Comparison of ENCODE assay signal across 1 cellular context in the genomic region with DNA sequence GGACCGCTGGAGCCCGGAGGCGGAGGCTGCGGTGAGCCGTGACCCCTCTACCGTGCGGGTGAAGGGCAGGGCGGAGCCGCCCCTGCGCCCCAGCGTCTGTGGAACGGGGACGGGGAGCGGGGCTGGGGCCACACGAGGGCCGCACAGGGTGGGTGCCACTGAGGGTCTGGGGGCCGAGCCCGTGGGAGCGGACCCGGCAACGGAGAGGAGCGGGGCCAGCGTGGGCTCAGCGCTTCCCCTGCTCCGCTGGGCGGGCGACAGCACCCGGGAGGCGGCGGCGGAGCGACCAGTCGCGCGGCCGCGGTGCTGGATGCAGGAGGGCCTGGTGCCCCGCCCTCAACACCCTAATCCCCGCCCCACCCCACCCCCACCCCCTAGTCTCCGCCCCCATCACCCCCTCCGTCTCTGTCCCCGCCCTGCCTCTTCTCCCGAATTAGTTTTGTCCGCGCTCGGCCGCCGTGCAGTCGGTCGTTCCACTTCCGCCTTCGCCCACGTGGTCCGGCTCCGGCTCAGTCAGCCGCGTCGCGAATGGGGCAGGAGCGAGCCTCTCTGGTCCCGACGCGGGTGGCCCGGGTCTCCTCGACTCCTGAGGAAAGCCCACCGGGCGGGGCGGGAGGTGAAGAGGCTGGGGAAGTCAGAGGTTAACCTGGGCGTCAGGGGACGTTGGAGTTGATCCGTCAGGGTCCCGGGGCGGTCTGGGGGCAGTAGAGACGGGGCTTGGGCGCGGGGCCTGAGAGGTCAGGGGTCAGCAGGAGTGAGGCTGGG.
TF ChIP-seq lines count a peak whose summit lies in the region.

A gene (plus strand): TSS at position 512 of the 765 bp plus-strand sequence. CDS start 447 bp downstream, outside the sequence.

TF ChIP-seq in HepG2, 621 proteins besides CTCF, POLR2A, EP300 and RAD21 (continued from another document and continues in another):
- TF ChIP-seq, protein P1, sequence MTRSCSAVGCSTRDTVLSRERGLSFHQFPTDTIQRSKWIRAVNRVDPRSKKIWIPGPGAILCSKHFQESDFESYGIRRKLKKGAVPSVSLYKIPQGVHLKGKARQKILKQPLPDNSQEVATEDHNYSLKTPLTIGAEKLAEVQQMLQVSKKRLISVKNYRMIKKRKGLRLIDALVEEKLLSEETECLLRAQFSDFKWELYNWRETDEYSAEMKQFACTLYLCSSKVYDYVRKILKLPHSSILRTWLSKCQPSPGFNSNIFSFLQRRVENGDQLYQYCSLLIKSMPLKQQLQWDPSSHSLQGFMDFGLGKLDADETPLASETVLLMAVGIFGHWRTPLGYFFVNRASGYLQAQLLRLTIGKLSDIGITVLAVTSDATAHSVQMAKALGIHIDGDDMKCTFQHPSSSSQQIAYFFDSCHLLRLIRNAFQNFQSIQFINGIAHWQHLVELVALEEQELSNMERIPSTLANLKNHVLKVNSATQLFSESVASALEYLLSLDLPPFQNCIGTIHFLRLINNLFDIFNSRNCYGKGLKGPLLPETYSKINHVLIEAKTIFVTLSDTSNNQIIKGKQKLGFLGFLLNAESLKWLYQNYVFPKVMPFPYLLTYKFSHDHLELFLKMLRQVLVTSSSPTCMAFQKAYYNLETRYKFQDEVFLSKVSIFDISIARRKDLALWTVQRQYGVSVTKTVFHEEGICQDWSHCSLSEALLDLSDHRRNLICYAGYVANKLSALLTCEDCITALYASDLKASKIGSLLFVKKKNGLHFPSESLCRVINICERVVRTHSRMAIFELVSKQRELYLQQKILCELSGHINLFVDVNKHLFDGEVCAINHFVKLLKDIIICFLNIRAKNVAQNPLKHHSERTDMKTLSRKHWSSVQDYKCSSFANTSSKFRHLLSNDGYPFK (CRISPR knock-in tag; IDR thresholded peaks at IDR 0.05; ENCODE audit: borderline replicate concordance), result no peak; the same call in 1 of the 2 replicates
- TF ChIP-seq BCL6 (CRISPR knock-in tag; IDR thresholded peaks at IDR 0.05) (peak; percentile 12; the same call in 1 of the 2 replicates), ZNF20 (CRISPR knock-in tag; IDR thresholded peaks at IDR 0.05) (no peak), CBFB (CRISPR knock-in tag; IDR thresholded peaks at IDR 0.05) (0 out of 2 replicates have a peak, but pooled peaks have one; percentile 51), POLR2G (IDR thresholded peaks at IDR 0.05; ENCODE audit: low read depth, low read length) (peak; percentile 90), ZNF83 (CRISPR knock-in tag; IDR thresholded peaks at IDR 0.05; ENCODE audit: borderline replicate concordance) (no peak), HDAC6 (IDR thresholded peaks at IDR 0.05; ENCODE audit: low read depth, low read length) (no peak), ZNF839 (CRISPR knock-in tag; IDR thresholded peaks at IDR 0.05; ENCODE audit: borderline replicate concordance) (no peak), ZNF296 (CRISPR knock-in tag; conservative IDR thresholded peaks at IDR 0.05) (no peak), ZFX (CRISPR knock-in tag; IDR thresholded peaks at IDR 0.05; ENCODE audit: low read depth) (peak; percentile 45), ZFP36 (IDR thresholded peaks at IDR 0.05; ENCODE audit: borderline replicate concordance, low read depth, low read length, partially characterized antibody) (no peak), EED (CRISPR knock-in tag; IDR thresholded peaks at IDR 0.05) (peak; percentile 79; the same call in 1 of the 2 replicates), MED1 (CRISPR knock-in tag; IDR thresholded peaks at IDR 0.05) (peak; percentile 60), GATAD2A (CRISPR knock-in tag; IDR thresholded peaks at IDR 0.05) (0 out of 2 replicates have a peak, but pooled peaks have one; percentile 17), ZFP36L2 (CRISPR knock-in tag; IDR thresholded peaks at IDR 0.05) (no peak), MXI1 (IDR thresholded peaks at IDR 0.05; ENCODE audit: borderline replicate concordance, low read depth, low read length) (peak; percentile 99), PTBP1 (IDR thresholded peaks at IDR 0.05; ENCODE audit: low read depth, low read length, poor library complexity, severe bottlenecking) (no peak), SMAD1 (CRISPR knock-in tag; IDR thresholded peaks at IDR 0.05; ENCODE audit: borderline replicate concordance, low read depth) (no peak), ATM (IDR thresholded peaks at IDR 0.05; ENCODE audit: borderline replicate concordance) (no peak), HMGA1 (CRISPR knock-in tag; conservative IDR thresholded peaks at IDR 0.05) (no peak), NR1H2 (CRISPR knock-in tag; IDR thresholded peaks at IDR 0.05; ENCODE audit: borderline replicate concordance, low read depth) (peak; percentile 80; the same call in 1 of the 2 replicates), KLF11 (CRISPR knock-in tag; IDR thresholded peaks at IDR 0.05) (no peak), RELA (CRISPR knock-in tag; IDR thresholded peaks at IDR 0.05) (no peak), ZSCAN12 (CRISPR knock-in tag; IDR thresholded peaks at IDR 0.05) (no peak), NCOA5 (CRISPR knock-in tag; IDR thresholded peaks at IDR 0.05) (no peak), MYNN (CRISPR knock-in tag; IDR thresholded peaks at IDR 0.05; ENCODE audit: low read depth) (no peak), AGO2 (optimal IDR thresholded peaks at IDR 0.05; ENCODE audit: low read depth, low read length) (peak; percentile 11), PHF20 (CRISPR knock-in tag; IDR thresholded peaks at IDR 0.05) (peak; percentile 83), POLR2AphosphoS5 (IDR thresholded peaks at IDR 0.05; ENCODE audit: low read depth, low read length) (peak; percentile 80), SATB2 (CRISPR knock-in tag; IDR thresholded peaks at IDR 0.05) (no peak), CREM (IDR thresholded peaks at IDR 0.05) (0 out of 2 replicates have a peak, but pooled peaks have one; percentile 21), CREM (CRISPR knock-in tag; IDR thresholded peaks at IDR 0.05) (no peak), ZFP62 (CRISPR knock-in tag; IDR thresholded peaks at IDR 0.05) (no peak), ZNF703 (CRISPR knock-in tag; IDR thresholded peaks at IDR 0.05; ENCODE audit: borderline replicate concordance) (no peak), DPF2 (CRISPR knock-in tag; IDR thresholded peaks at IDR 0.05; ENCODE audit: borderline replicate concordance, low read depth) (no peak)
- TF ChIP-seq, protein P2, sequence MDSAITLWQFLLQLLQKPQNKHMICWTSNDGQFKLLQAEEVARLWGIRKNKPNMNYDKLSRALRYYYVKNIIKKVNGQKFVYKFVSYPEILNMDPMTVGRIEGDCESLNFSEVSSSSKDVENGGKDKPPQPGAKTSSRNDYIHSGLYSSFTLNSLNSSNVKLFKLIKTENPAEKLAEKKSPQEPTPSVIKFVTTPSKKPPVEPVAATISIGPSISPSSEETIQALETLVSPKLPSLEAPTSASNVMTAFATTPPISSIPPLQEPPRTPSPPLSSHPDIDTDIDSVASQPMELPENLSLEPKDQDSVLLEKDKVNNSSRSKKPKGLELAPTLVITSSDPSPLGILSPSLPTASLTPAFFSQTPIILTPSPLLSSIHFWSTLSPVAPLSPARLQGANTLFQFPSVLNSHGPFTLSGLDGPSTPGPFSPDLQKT (CRISPR knock-in tag; IDR thresholded peaks at IDR 0.05; ENCODE audit: borderline replicate concordance), result no peak
- TF ChIP-seq, protein P3, sequence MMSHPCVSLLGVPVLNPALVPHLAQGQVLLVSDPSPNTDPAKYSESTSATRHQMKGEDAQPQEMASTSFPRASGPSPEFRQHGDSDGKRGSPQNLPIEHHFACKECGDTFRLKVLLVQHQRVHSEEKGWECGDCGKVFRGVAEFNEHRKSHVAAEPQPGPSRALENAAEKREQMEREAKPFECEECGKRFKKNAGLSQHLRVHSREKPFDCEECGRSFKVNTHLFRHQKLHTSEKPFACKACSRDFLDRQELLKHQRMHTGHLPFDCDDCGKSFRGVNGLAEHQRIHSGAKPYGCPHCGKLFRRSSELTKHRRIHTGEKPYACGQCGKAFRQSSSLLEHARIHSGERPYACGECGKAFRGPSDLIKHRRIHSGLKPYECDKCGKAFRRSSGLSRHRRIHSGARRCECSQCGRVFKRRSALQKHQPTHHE (CRISPR knock-in tag; IDR thresholded peaks at IDR 0.05; ENCODE audit: borderline replicate concordance), result peak; percentile 71; the same call in 1 of the 2 replicates
- TF ChIP-seq, protein P4, sequence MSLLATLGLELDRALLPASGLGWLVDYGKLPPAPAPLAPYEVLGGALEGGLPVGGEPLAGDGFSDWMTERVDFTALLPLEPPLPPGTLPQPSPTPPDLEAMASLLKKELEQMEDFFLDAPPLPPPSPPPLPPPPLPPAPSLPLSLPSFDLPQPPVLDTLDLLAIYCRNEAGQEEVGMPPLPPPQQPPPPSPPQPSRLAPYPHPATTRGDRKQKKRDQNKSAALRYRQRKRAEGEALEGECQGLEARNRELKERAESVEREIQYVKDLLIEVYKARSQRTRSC (CRISPR knock-in tag; IDR thresholded peaks at IDR 0.05; ENCODE audit: low read depth), result no peak
- TF ChIP-seq, protein P5, sequence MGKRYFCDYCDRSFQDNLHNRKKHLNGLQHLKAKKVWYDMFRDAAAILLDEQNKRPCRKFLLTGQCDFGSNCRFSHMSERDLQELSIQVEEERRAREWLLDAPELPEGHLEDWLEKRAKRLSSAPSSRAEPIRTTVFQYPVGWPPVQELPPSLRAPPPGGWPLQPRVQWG (CRISPR knock-in tag; IDR thresholded peaks at IDR 0.05; ENCODE audit: borderline replicate concordance, low read depth), result no peak
- TF ChIP-seq, protein P6, sequence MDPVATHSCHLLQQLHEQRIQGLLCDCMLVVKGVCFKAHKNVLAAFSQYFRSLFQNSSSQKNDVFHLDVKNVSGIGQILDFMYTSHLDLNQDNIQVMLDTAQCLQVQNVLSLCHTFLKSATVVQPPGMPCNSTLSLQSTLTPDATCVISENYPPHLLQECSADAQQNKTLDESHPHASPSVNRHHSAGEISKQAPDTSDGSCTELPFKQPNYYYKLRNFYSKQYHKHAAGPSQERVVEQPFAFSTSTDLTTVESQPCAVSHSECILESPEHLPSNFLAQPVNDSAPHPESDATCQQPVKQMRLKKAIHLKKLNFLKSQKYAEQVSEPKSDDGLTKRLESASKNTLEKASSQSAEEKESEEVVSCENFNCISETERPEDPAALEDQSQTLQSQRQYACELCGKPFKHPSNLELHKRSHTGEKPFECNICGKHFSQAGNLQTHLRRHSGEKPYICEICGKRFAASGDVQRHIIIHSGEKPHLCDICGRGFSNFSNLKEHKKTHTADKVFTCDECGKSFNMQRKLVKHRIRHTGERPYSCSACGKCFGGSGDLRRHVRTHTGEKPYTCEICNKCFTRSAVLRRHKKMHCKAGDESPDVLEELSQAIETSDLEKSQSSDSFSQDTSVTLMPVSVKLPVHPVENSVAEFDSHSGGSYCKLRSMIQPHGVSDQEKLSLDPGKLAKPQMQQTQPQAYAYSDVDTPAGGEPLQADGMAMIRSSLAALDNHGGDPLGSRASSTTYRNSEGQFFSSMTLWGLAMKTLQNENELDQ (CRISPR knock-in tag; IDR thresholded peaks at IDR 0.05; ENCODE audit: borderline replicate concordance), result no peak
- TF ChIP-seq, protein P7, sequence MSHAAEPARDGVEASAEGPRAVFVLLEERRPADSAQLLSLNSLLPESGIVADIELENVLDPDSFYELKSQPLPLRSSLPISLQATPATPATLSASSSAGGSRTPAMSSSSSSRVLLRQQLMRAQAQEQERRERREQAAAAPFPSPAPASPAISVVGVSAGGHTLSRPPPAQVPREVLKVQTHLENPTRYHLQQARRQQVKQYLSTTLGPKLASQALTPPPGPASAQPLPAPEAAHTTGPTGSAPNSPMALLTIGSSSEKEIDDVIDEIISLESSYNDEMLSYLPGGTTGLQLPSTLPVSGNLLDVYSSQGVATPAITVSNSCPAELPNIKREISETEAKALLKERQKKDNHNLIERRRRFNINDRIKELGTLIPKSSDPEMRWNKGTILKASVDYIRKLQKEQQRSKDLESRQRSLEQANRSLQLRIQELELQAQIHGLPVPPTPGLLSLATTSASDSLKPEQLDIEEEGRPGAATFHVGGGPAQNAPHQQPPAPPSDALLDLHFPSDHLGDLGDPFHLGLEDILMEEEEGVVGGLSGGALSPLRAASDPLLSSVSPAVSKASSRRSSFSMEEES (CRISPR knock-in tag; IDR thresholded peaks at IDR 0.05), result peak; percentile 45
- TF ChIP-seq, protein P8, sequence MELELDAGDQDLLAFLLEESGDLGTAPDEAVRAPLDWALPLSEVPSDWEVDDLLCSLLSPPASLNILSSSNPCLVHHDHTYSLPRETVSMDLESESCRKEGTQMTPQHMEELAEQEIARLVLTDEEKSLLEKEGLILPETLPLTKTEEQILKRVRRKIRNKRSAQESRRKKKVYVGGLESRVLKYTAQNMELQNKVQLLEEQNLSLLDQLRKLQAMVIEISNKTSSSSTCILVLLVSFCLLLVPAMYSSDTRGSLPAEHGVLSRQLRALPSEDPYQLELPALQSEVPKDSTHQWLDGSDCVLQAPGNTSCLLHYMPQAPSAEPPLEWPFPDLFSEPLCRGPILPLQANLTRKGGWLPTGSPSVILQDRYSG (CRISPR knock-in tag; IDR thresholded peaks at IDR 0.05), result 0 out of 2 replicates have a peak, but pooled peaks have one; percentile 13
- TF ChIP-seq, protein P9, sequence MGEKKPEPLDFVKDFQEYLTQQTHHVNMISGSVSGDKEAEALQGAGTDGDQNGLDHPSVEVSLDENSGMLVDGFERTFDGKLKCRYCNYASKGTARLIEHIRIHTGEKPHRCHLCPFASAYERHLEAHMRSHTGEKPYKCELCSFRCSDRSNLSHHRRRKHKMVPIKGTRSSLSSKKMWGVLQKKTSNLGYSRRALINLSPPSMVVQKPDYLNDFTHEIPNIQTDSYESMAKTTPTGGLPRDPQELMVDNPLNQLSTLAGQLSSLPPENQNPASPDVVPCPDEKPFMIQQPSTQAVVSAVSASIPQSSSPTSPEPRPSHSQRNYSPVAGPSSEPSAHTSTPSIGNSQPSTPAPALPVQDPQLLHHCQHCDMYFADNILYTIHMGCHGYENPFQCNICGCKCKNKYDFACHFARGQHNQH (CRISPR knock-in tag; IDR thresholded peaks at IDR 0.05), result no peak; the same call in 1 of the 2 replicates
- TF ChIP-seq, protein P10, sequence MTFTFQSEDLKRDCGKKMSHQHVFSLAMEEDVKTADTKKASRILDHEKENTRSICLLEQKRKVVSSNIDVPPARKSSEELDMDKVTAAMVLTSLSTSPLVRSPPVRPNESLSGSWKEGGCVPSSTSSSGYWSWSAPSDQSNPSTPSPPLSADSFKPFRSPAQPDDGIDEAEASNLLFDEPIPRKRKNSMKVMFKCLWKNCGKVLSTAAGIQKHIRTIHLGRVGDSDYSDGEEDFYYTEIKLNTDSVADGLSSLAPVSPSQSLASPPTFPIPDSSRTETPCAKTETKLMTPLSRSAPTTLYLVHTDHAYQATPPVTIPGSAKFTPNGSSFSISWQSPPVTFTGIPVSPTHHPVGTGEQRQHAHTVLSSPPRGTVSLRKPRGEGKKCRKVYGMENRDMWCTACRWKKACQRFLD (CRISPR knock-in tag; IDR thresholded peaks at IDR 0.05; ENCODE audit: borderline replicate concordance), result 0 out of 2 replicates have a peak, but pooled peaks have one; percentile 85
- TF ChIP-seq, protein P11, sequence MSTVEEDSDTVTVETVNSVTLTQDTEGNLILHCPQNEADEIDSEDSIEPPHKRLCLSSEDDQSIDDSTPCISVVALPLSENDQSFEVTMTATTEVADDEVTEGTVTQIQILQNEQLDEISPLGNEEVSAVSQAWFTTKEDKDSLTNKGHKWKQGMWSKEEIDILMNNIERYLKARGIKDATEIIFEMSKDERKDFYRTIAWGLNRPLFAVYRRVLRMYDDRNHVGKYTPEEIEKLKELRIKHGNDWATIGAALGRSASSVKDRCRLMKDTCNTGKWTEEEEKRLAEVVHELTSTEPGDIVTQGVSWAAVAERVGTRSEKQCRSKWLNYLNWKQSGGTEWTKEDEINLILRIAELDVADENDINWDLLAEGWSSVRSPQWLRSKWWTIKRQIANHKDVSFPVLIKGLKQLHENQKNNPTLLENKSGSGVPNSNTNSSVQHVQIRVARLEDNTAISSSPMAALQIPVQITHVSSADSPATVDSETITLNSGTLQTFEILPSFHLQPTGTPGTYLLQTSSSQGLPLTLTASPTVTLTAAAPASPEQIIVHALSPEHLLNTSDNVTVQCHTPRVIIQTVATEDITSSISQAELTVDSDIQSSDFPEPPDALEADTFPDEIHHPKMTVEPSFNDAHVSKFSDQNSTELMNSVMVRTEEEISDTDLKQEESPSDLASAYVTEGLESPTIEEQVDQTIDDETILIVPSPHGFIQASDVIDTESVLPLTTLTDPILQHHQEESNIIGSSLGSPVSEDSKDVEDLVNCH (CRISPR knock-in tag; IDR thresholded peaks at IDR 0.05), result no peak
